8 cellular contexts compared by ENCODE assay signal in genomic region chr4:44678094-44679023, GRCh38. TPM values are rescaled to one million over a fixed set of nuclear protein-coding genes. Genes with fewer than 3 reads are reported as not detected.
DNase-seq lines count a peak whose midpoint lies in the region; ATAC-seq and TF ChIP-seq lines count a peak whose summit lies in the region.

Gene GUF1 (plus strand): TSS chr4:44678420. CDS start chr4:44678623, 203 bp downstream.

- TF ChIP-seq CTCF in AG10803 (conservative IDR thresholded peaks at IDR 0.05; ENCODE audit: low read length) = no peak; the same call in 1 of the 2 replicates

- H3K4me3 ChIP-seq in AG10803 (ENCODE audit: low read length) = peak within 1 kb of the TSS; percentile 85

- DNase-seq in AG10803 (ENCODE audit: low read depth) (peak; percentile 84), NCI-H460 (ENCODE audit: extremely low read depth, low read depth) (peak; percentile 81), cerebellar nuclear complex (lab: John Stamatoyannopoulos, UW) (peak; percentile 29 to 55), islet precursor cell (peak; percentile 95)
- peak; percentile 87 for DNase-seq in activated CD4-positive, CD25-positive, alpha-beta regulatory T cell treated with anti-CD3 and anti-CD28 coated beads, Interleukin-2, amount 50 U/mL, for 72 hours
- DNase-seq in stimulated activated CD4-positive, alpha-beta T cell treated with anti-CD3 and anti-CD28 coated beads, Interleukin-12 subunit alpha, Interleukin-12 subunit beta, amount 100 ng/mL, for 48 hours (ENCODE audit: low read depth in 2 of 3, low spot score in 1 of 3) = peak; percentile 77 to 83 (median 82)

- ATAC-seq in GM19043 (IDR thresholded peaks at IDR 0.05; ENCODE audit: low read depth, unreplicated experiment) = peak; percentile 95
- peak; percentile 97 for ATAC-seq in HG03378 (IDR thresholded peaks at IDR 0.05; ENCODE audit: unreplicated experiment)

RNA-seq across cellular contexts. Expression of gene GUF1, which starts in this region (rescaled TPM):
- 28.6 and 28.9 TPM in 2 replicates for total RNA-seq in NCI-H460 (2014; rRNA removed; shearing (Covaris generic))
- 17.4 and 18.7 TPM in 2 replicates for polyA plus RNA-seq in NCI-H460 (2014; cell fraction: nucleus; rRNA removed)

Comparison
In these comparisons a context has a peak if more than half of its experiments do, and no peak if none do; other contexts are left out.
1. Peak in every context shown above with its lines: DNase-seq, ATAC-seq and H3K4me3 ChIP-seq.
2. DNase-seq: peak in every context shown above with its lines; median percentile 95 in islet precursor cell; 87 in activated CD4-positive, CD25-positive, alpha-beta regulatory T cell treated with anti-CD3 and anti-CD28 coated beads, Interleukin-2, amount 50 U/mL, for 72 hours; 84 in AG10803; 82 in stimulated activated CD4-positive, alpha-beta T cell treated with anti-CD3 and anti-CD28 coated beads, Interleukin-12 subunit alpha, Interleukin-12 subunit beta, amount 100 ng/mL, for 48 hours; 81 in NCI-H460; 42 in cerebellar nuclear complex.